8 cellular contexts compared by ENCODE assay signal in the genomic region with DNA sequence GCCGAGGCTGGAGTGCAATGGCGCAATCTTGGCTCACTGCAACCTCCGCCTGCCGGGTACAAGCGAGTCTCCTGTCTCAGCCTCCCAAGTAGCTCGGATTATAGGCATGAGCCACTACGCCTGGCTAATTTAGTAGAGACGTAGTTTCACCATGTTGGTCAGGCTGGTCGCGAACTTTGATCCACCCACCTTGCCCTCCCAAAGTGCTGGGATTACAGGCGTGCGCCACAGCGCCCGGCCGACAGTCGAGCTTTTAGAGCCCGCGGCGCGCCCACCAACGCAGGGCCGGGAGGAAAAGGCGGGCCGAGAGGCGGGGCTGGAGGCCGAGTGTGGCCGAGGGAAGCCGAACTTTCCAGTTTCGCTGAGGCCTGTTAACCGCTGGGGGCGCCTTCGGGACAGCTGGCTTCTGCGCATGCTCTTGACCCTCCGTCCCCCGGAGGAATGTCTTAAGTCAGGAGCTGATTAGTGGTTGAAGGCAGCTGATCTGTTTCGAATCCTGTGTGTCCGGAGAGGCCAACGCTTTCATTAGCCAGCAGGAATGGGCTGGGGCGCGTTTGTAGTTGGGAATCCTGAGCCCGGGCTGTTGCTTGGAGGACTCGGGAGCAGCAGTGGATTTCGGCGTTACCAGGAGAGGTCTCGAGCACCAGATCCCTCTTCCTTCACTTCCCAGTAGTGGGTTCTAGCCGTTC. TPM values are rescaled to one million over a fixed set of nuclear protein-coding genes. Genes with fewer than 3 reads are reported as not detected.
DNase-seq lines count a peak whose midpoint lies in the region; ATAC-seq and TF ChIP-seq lines count a peak whose summit lies in the region.

No MANE protein-coding gene starts in this region.

- peak overlapping the region; percentile 48 for H3K4me3 ChIP-seq in astrocyte of the spinal cord (ENCODE audit: low read depth, low read length)

- DNase-seq in NCI-H2029 treated with DMSO at 0.1 percent for 48 hours (lab: John Stamatoyannopoulos, UW) (peak; percentile 52), T1000 (lab: John Stamatoyannopoulos, UW) (peak; percentile 93), astrocyte of the spinal cord (ENCODE audit: low read depth, low spot score) (peak; percentile 99), hippocampal formation (lab: John Stamatoyannopoulos, UW) (peak; percentile 93), renal cortical epithelial cell (ENCODE audit: low read depth) (peak; percentile 98)

- TF ChIP-seq POLR2A in GM18505 (IDR thresholded peaks at IDR 0.05; ENCODE audit: borderline replicate concordance, extremely low read depth, insufficient read depth, insufficient read length) = peak; percentile 69

- in situ Hi-C loops in astrocyte of the spinal cord (cut with HindIII; ENCODE audit: low sequenced_read_pairs) = no loop called here

- peak; percentile 88 for TF ChIP-seq CTCF in astrocyte of the spinal cord (IDR thresholded peaks at IDR 0.05; ENCODE audit: low read depth, low read length)

- ATAC-seq in GM18505 (IDR thresholded peaks at IDR 0.05; ENCODE audit: unreplicated experiment) (peak; percentile 88), HG02973 (IDR thresholded peaks at IDR 0.05; ENCODE audit: unreplicated experiment) (peak; percentile 88), HG03469 (IDR thresholded peaks at IDR 0.05; ENCODE audit: unreplicated experiment) (no peak)

RNA-seq across cellular contexts. Expression of gene RPLP1, which starts 10.0 kb away (rescaled TPM):
- total RNA-seq in renal cortical epithelial cell = 25.3 and 46.9 TPM in 2 replicates

RNA-seq across cellular contexts. Expression of gene KIF23, which starts 48.5 kb away (rescaled TPM):
- total RNA-seq in renal cortical epithelial cell = 5.8 and 30.4 TPM in 2 replicates
